9 cellular contexts compared by ENCODE assay signal in the genomic region with DNA sequence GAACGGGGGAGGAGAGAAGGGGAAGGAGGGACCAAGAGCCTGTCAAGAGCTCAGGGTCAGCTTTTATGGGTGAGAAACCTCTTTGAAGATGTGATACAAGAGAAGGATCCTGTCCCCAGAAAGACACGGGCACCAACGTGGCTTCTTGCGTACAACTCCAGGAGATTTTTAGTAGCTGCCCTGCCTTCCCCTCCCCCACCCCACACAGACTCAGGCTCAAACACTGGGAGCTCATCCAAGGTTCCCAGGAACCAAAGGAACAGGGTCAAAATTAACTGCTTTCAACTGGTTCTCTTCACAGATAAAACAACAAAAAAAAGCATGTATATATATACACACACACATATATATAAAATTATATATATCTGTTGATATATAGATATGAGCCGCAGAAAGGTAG.
"Had no signal": no experiment of that assay in that cellular context is flagged by ENCODE, and none has a peak within 500 bp of the region (broad histone marks: within the 10 kb centered on the region; RNA-seq: fewer than 3 reads in every experiment).

No MANE protein-coding gene starts in this region.

- H3K9me3 ChIP-seq: tibial nerve had no signal

- H3K27ac ChIP-seq: tibial nerve had no signal

- H3K27me3 ChIP-seq: tibial nerve had no signal

- DNase-seq: activated CD4-positive, CD25-positive, alpha-beta regulatory T cell treated with anti-CD3 and anti-CD28 coated beads, Interleukin-2, amount 50 U/mL, for 72 hours; activated naive CD4-positive, alpha-beta T cell treated with anti-CD3 and anti-CD28 coated beads, Interleukin-2, amount 50 U/mL, for 16 hours; central memory CD4-positive, alpha-beta T cell; dermis blood vessel endothelial cell; endodermal cell; glutamatergic neuron; left cardiac atrium; stimulated activated CD4-positive, alpha-beta T cell treated with anti-CD3 and anti-CD28 coated beads, Interleukin-4, amount 100 ng/mL, for 4 hours had no signal

- H3K4me3 ChIP-seq: tibial nerve had no signal
